20 cellular contexts compared by ENCODE assay signal in the genomic region with DNA sequence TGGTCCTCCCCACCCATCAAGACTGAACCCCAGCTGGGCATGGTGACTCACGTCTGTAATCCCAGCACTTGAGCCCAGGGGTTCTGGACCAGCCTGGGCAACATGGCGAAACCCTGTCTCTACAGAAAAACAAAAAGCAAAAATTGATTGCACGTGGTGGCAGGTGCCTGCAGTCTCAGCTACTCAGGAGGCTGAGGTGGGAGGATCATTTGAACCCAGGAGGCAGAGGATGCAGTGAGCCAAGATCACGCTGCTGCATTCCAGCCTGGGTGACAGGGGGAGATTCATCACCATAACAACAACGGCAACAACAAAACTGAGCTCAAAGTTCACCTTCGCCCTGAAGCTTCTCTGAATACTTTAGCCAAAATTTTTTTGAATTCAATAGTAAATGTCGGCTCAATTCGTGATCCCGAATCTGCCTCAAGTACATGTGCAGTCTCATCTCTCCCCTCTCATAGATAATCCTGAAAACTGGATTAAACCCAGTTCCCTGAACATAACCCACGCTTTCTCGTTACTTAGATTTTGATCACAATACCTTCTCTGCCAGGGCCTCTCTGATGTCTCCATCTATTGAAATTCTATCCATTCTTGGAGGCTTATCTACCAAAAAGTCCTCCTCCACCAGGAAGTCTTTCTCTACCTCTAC. TPM values are rescaled to one million over a fixed set of nuclear protein-coding genes. Genes with fewer than 3 reads are reported as not detected.
DNase-seq lines count a peak whose midpoint lies in the region; ATAC-seq, FAIRE-seq and TF ChIP-seq lines count a peak whose summit lies in the region.
"Had no signal": no experiment of that assay in that cellular context is flagged by ENCODE, and none has a peak within 500 bp of the region (broad histone marks: within the 10 kb centered on the region; RNA-seq: fewer than 3 reads in every experiment).

No MANE protein-coding gene starts in this region.

- H3K9ac ChIP-seq in H1 (replicated peaks in 1 of 4; ENCODE audit: extremely low read depth in 1 of 4, low read depth in 3 of 4, low read length in 3 of 4) (no peak overlapping the region), liver (ENCODE audit: low read depth in 1 of 2, low read length in 2 of 2) (peak overlapping the region in 1 of 2 donors; percentile 25), SK-N-SH (no peak overlapping the region)
- H3K9ac ChIP-seq: BLaER1, GM23248 had no signal

- TF ChIP-seq EP300 in H1 (IDR thresholded peaks at IDR 0.05; ENCODE audit: borderline replicate concordance in 1 of 2, low read depth in 2 of 2, low read length in 2 of 2): no peak
- no peak for TF ChIP-seq EP300 in SK-N-SH (IDR thresholded peaks at IDR 0.05; ENCODE audit: borderline replicate concordance in 1 of 2, low read depth in 1 of 2, low read length in 1 of 2)

- H3K27ac ChIP-seq in H1 (ENCODE audit: low read depth, low read length): no peak overlapping the region
- H3K27ac ChIP-seq in liver (ENCODE audit: low read depth in 1 of 2, low read length in 2 of 2): no peak overlapping the region
- no peak overlapping the region for H3K27ac ChIP-seq in SK-N-SH (ENCODE audit: low read depth in 2 of 2, low read length in 1 of 2)
- H3K27ac ChIP-seq in right cardiac atrium (ENCODE audit: low read length): no peak overlapping the region
- H3K27ac ChIP-seq: 22Rv1, BLaER1, GM23248, HL-60 had no signal

- no peak overlapping the region for H3K4me3 ChIP-seq in H1 (ENCODE audit: extremely low read depth in 1 of 4, insufficient read depth in 2 of 4, low read depth in 3 of 4, low read length in 4 of 4)
- H3K4me3 ChIP-seq in liver (ENCODE audit: low read depth in 1 of 3, low read length in 3 of 3): no peak overlapping the region
- H3K4me3 ChIP-seq in SK-N-SH (ENCODE audit: low read depth in 2 of 2, low read length in 1 of 2): no peak overlapping the region
- H3K4me3 ChIP-seq in right cardiac atrium (ENCODE audit: low read length): no peak overlapping the region
- H3K4me3 ChIP-seq: BLaER1, GM23248, HAP-1 had no signal

- H4K91ac ChIP-seq in H1 (replicated peaks; ENCODE audit: insufficient read length, low read length): no peak overlapping the region

- H2BK120ac ChIP-seq in H1 (replicated peaks; ENCODE audit: low read depth, low read length): no peak overlapping the region

- no peak overlapping the region for H3K14ac ChIP-seq in H1 (ENCODE audit: insufficient read length)

- H4K20me1 ChIP-seq in H1 (replicated peaks in 1 of 2; ENCODE audit: control insufficient read depth in 1 of 2, insufficient read depth in 2 of 2, low read length in 2 of 2): peaks cover 0 to 2% of the 10 kb centered on the region in 2 experiments
- H4K20me1 ChIP-seq in SK-N-SH (ENCODE audit: insufficient read depth): no peaks in the 10 kb centered on the region
- H4K20me1 ChIP-seq: BLaER1 had no signal

- no peak overlapping the region for H2BK20ac ChIP-seq in H1 (ENCODE audit: low read length)

- intact Hi-C loops in right cardiac atrium (cut with DNase I): no loop called here

- TF ChIP-seq POLR2A in H1 (IDR thresholded peaks at IDR 0.05; ENCODE audit: control extremely low read depth in 1 of 2, low read depth in 2 of 2, low read length in 2 of 2): no peak

- H3K4me1 ChIP-seq in H1 (replicated peaks in 1 of 4; ENCODE audit: control insufficient read depth in 3 of 4, insufficient read depth in 4 of 4, low read length in 3 of 4) (no peaks in the 10 kb centered on the region), liver (ENCODE audit: control insufficient read depth in 4 of 4, insufficient read depth in 4 of 4, low read length in 3 of 4) (peaks cover 0 to 3% (median 0%) of the 10 kb centered on the region in 4 donors), SK-N-SH (ENCODE audit: control insufficient read depth in 1 of 2, insufficient read depth in 2 of 2, low read depth in 1 of 2, low read length in 1 of 2) (no peaks in the 10 kb centered on the region), right cardiac atrium (ENCODE audit: control insufficient read depth, insufficient read depth, low read length) (no peaks in the 10 kb centered on the region)
- H3K4me1 ChIP-seq: BLaER1, Caco-2, HAP-1 had no signal

- H2BK15ac ChIP-seq in H1 (ENCODE audit: low read length): no peak overlapping the region

- H3K36me3 ChIP-seq in H1 (ENCODE audit: control insufficient read depth in 2 of 4, insufficient read depth in 4 of 4, low read length in 3 of 4) (no peaks in the 10 kb centered on the region), liver (ENCODE audit: control insufficient read depth in 4 of 4, insufficient read depth in 3 of 4, low read depth in 1 of 4, low read length in 3 of 4) (no peaks in the 10 kb centered on the region), SK-N-SH (replicated peaks in 1 of 2; ENCODE audit: control insufficient read depth in 1 of 2, insufficient read depth in 2 of 2, low read length in 1 of 2) (no peaks in the 10 kb centered on the region)
- H3K36me3 ChIP-seq: BLaER1, HAP-1 had no signal

- H4K5ac ChIP-seq in H1 (ENCODE audit: insufficient read length, low read depth, low read length): no peak overlapping the region

- H3K79me2 ChIP-seq in H1 (ENCODE audit: control insufficient read depth in 1 of 2, insufficient read depth in 2 of 2, low read length in 2 of 2) (no peaks in the 10 kb centered on the region), SK-N-SH (ENCODE audit: insufficient read depth) (no peaks in the 10 kb centered on the region)

- POLR2A ChIA-PET in H1 (lab: Charles Lee; ENCODE audit: partially characterized antibody) (interaction anchor here (1.2 to 1.8 kb wide), 3 partner anchors 12 to 13 kb away, joined by 3 read pairs; a partner anchor contains a TSS), SK-N-SH (lab: Yijun Ruan, JAX) (no interaction called here)

- H3K23ac ChIP-seq in H1 (ENCODE audit: insufficient read length): no peak overlapping the region

- no peak overlapping the region for H2BK5ac ChIP-seq in H1 (ENCODE audit: low read depth, low read length)

- no peak for TF ChIP-seq RAD21 in H1 (IDR thresholded peaks at IDR 0.05 in 1 of 2, conservative IDR thresholded peaks at IDR 0.05 in 1 of 2; ENCODE audit: low read depth in 2 of 2, low read length in 2 of 2)
- TF ChIP-seq RAD21 in liver (IDR thresholded peaks at IDR 0.05): no peak
- TF ChIP-seq RAD21 in SK-N-SH (IDR thresholded peaks at IDR 0.05; ENCODE audit: low read length): no peak

- H3F3A ChIP-seq in SK-N-SH (replicated peaks; ENCODE audit: insufficient read depth): no peaks in the 10 kb centered on the region

- H3K23me2 ChIP-seq in H1 (ENCODE audit: low read depth, low read length): peaks cover 6% of the 10 kb centered on the region; the same call in 1 of the 2 replicates

- 0 out of 4 replicates have a peak overlapping the region, but pooled peaks of 1 of the 2 experiments have one; percentile 9 for H3K4me2 ChIP-seq in H1 (ENCODE audit: insufficient read depth in 1 of 2, low read depth in 2 of 2, low read length in 2 of 2)
- H3K4me2 ChIP-seq in SK-N-SH: no peak overlapping the region
- H3K4me2 ChIP-seq: BLaER1 had no signal

- H3K18ac ChIP-seq in H1 (ENCODE audit: extremely low read depth, low read length): no peak overlapping the region

- H2AK5ac ChIP-seq in H1 (ENCODE audit: low read depth, low read length): no peak overlapping the region

- no peaks in the 10 kb centered on the region for H3K9me2 ChIP-seq in SK-N-SH

- no peak overlapping the region for H2BK12ac ChIP-seq in H1 (ENCODE audit: low read depth, low read length)

- FAIRE-seq in H1 (lab: Jason Lieb, UNC): no peak
- FAIRE-seq: GM19239 had no signal

- H3K27me3 ChIP-seq in H1 (replicated peaks in 1 of 4; ENCODE audit: control insufficient read depth in 3 of 4, extremely low read depth in 1 of 4, insufficient read depth in 3 of 4, low read length in 3 of 4): no peaks in the 10 kb centered on the region; a peak in 1 of 7 replicates
- no peaks in the 10 kb centered on the region for H3K27me3 ChIP-seq in liver (ENCODE audit: control insufficient read depth in 4 of 4, insufficient read depth in 4 of 4, low read length in 3 of 4)
- 0 out of 2 replicates have a peak, but pooled peaks cover 7% of the 10 kb centered on the region for H3K27me3 ChIP-seq in SK-N-SH (ENCODE audit: insufficient read depth)
- H3K27me3 ChIP-seq in right cardiac atrium (ENCODE audit: control insufficient read depth, insufficient read depth): no peaks in the 10 kb centered on the region
- H3K27me3 ChIP-seq: BLaER1 had no signal

- TF ChIP-seq CTCF in H1 (IDR thresholded peaks at IDR 0.05; ENCODE audit: control extremely low read depth in 1 of 3, insufficient read depth in 1 of 3, low read depth in 1 of 3, low read length in 3 of 3) (no peak), liver (IDR thresholded peaks at IDR 0.05; ENCODE audit: low read depth, low read length, missing input control) (no peak), SK-N-SH (IDR thresholded peaks at IDR 0.05) (no peak)

- H3K4ac ChIP-seq in H1 (replicated peaks; ENCODE audit: insufficient read length, low read depth, low read length): no peak overlapping the region

- H3K56ac ChIP-seq in H1 (replicated peaks; ENCODE audit: insufficient read length, low read depth, low read length): no peak overlapping the region

- H3K9me3 ChIP-seq in H1 (ENCODE audit: insufficient read depth in 2 of 2, low read depth in 1 of 2, low read length in 1 of 2) (no peaks in the 10 kb centered on the region), liver (ENCODE audit: control insufficient read depth in 4 of 4, low read length in 3 of 4) (no peaks in the 10 kb centered on the region), SK-N-SH (no peaks in the 10 kb centered on the region), right cardiac atrium (ENCODE audit: control insufficient read depth, low read length) (no peaks in the 10 kb centered on the region)
- H3K9me3 ChIP-seq: BLaER1, Caco-2, HAP-1 had no signal

- H4K8ac ChIP-seq in H1 (ENCODE audit: extremely low read depth, insufficient read depth, low read length): no peak overlapping the region

- H3K79me1 ChIP-seq in H1 (ENCODE audit: low read depth, low read length): no peaks in the 10 kb centered on the region

- no peak overlapping the region for H2AFZ ChIP-seq in H1 (ENCODE audit: low read length)
- H2AFZ ChIP-seq in SK-N-SH (ENCODE audit: low read depth): no peak overlapping the region
- H2AFZ ChIP-seq: GM23248 had no signal

- peak; percentile 71 for DNase-seq in NCI-H82 (lab: John Stamatoyannopoulos, UW)
- DNase-seq in NCI-H82 treated with DMSO at 0.1 percent for 48 hours (lab: John Stamatoyannopoulos, UW; ENCODE audit: unreplicated experiment): no peak
- no peak for DNase-seq in H1 (ENCODE audit: low read depth in 1 of 2, low spot score in 2 of 2)
- no peak for DNase-seq in NCI-H524 treated with DMSO at 0.1 percent for 48 hours (lab: John Stamatoyannopoulos, UW)
- DNase-seq in SK-N-SH: no peak
- no peak for DNase-seq in right cardiac atrium
- DNase-seq: AML-193; CD8-positive, alpha-beta memory T cell; DND-41; GF-D8; GM23248; HFFc6; KBM-7 had no signal

- CTCF ChIA-PET in H1 (lab: Charles Lee; ENCODE audit: partially characterized antibody) (interaction anchor here (0.6 to 1.6 kb wide), 8 partner anchors 10 to 1254 kb away, joined by 3 to 5 read pairs (median 3); no protein-coding TSS in a partner anchor), SK-N-SH (lab: Yijun Ruan, JAX) (interaction anchor here (0.7 to 1.0 kb wide), 2 partner anchors 13 to 30 kb away, joined by 3 to 4 read pairs; no protein-coding TSS in a partner anchor)

- 77% methylated on average over 11 of the region's 11 CpGs; no CpG with 5 or more reads in 1 of the 2 experiments for WGBS in H1 (ENCODE audit: extremely low coverage in 1 of 2, insufficient coverage in 1 of 2, insufficient read length in 1 of 2, insufficient replicate concordance in 2 of 2, low coverage in 1 of 2, low lambda C conversion rate in 2 of 2, missing lambda C conversion rate in 1 of 2), 2 experiments
- 57% methylated on average over 11 of the region's 11 CpGs for WGBS in liver
- 70% methylated on average over 11 of the region's 11 CpGs for WGBS in SK-N-SH (ENCODE audit: low lambda C conversion rate)
- whole genome bisulfite sequencing in right cardiac atrium: 83% methylated on average over 11 of the region's 11 CpGs

- ATAC-seq in right cardiac atrium: no peak

RNA-seq across cellular contexts. Expression of a gene that starts 13.5 kb away (rescaled TPM):
- 283 and 289 TPM in 2 replicates for total RNA-seq in H1 (2021; fragmentation: NEBNext Ultra II Directional; extraction: Animal tissue kit (Norgen Biotek cat#: 25700))
- polyA plus RNA-seq in H1 (2011; rRNA removed) (64.1 and 80.8 TPM in 2 replicates), liver (10 to 100 TPM in 1 of 2 donors, 1 to 10 TPM in 1; 9.1 to 13.9 TPM), SK-N-SH (2012; rRNA removed) (58.3 and 64.2 TPM in 2 replicates), right cardiac atrium (21.8 TPM)
- 116 TPM for polyA plus RNA-seq in H1 (2011; cell fraction: cytosol; rRNA removed)
- 381 TPM for polyA plus RNA-seq in H1 (2011; cell fraction: nucleus; rRNA removed)
- polyA plus RNA-seq in H1 (2012, experiment 1 of 2): 156 to 205 TPM (median 187 TPM) in 4 replicates
- polyA plus RNA-seq in H1 (2012, experiment 2 of 2): 7.9 TPM
- 95.2 TPM for polyA plus RNA-seq in H1 (2013, experiment 1 of 2)
- polyA plus RNA-seq in H1 (2013, experiment 2 of 2): 86.2 TPM
- 161 and 239 TPM in 2 replicates for polyA minus RNA-seq in H1 (2011; rRNA and poly(A)+ RNA removed)
- 157 TPM for polyA minus RNA-seq in H1 (2011; cell fraction: cytosol; rRNA and poly(A)+ RNA removed)
- 250 TPM for polyA minus RNA-seq in H1 (2011; cell fraction: nucleus; rRNA and poly(A)+ RNA removed)
- total RNA-seq in liver (10 to 100 TPM; 37.8 to 79.1 TPM), right cardiac atrium (10 to 100 TPM; 55.4 to 75.2 (median 59.0) TPM)
- 29.7 and 42.0 TPM in 2 replicates for polyA plus RNA-seq in SK-N-SH (2012; cell fraction: cytosol; rRNA removed)
- 80.5 and 101 TPM in 2 replicates for polyA plus RNA-seq in SK-N-SH (2012; cell fraction: nucleus; rRNA removed)
